11 cellular contexts compared by ENCODE assay signal in the genomic region with DNA sequence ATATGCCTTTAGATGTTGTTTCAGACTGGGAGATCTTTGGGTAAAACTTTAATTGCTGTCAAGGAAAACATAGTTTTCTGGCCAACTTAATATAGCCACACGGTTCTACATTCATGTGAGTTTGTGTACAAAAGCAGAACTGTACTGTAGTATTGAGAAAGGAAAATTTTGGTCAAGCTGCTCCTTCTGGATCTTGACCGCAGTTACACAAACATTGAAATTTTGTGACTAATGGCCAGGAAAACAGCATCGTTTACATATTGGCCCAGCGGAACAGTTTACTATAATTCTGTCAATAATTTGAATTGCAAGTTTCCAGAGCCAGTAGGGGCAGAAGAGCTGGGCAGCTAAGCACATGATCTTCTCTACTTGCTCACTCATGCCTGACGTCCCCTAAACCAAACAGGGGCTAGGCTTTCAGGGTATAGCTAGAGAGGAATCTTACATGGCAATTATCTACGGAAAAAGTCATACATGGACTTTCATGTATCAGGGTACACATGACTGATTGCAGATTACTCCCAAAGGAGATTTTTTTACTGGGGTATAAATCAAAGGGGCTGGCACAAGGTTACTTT. TPM values are rescaled to one million over a fixed set of nuclear protein-coding genes. Genes with fewer than 3 reads are reported as not detected.
DNase-seq lines count a peak whose midpoint lies in the region; ATAC-seq and TF ChIP-seq lines count a peak whose summit lies in the region.
"Had no signal": no experiment of that assay in that cellular context is flagged by ENCODE, and none has a peak within 500 bp of the region (broad histone marks: within the 10 kb centered on the region; RNA-seq: fewer than 3 reads in every experiment).

No MANE protein-coding gene starts in this region.

- no peak overlapping the region for H3K18ac ChIP-seq in neuronal stem cell (ENCODE audit: low read length)

- H4K8ac ChIP-seq in neuronal stem cell (ENCODE audit: low read depth, low read length): no peak overlapping the region

- no peak overlapping the region for H2AK5ac ChIP-seq in neuronal stem cell (ENCODE audit: low read depth, low read length)

- no peak overlapping the region for H2BK12ac ChIP-seq in neuronal stem cell (ENCODE audit: low read length)

- no peaks in the 10 kb centered on the region for H3K36me3 ChIP-seq in neuronal stem cell (replicated peaks in 1 of 2; ENCODE audit: control insufficient read depth in 2 of 2, insufficient read depth in 2 of 2, low read length in 2 of 2)

- no CpG with 5 or more reads among the region's 6 CpGs for WGBS in neuronal stem cell (ENCODE audit: extremely low coverage in 2 of 2, insufficient read length in 2 of 2, insufficient replicate concordance in 1 of 2), 2 donors

- H3K9ac ChIP-seq in neuronal stem cell (ENCODE audit: low read depth, low read length, poor library complexity): no peak overlapping the region

- ATAC-seq in HG02798 (IDR thresholded peaks at IDR 0.05; ENCODE audit: poor library complexity, unreplicated experiment): peak; percentile 56
- ATAC-seq in HG03175 (IDR thresholded peaks at IDR 0.05; ENCODE audit: unreplicated experiment): no peak
- ATAC-seq in HG02981 (IDR thresholded peaks at IDR 0.05; ENCODE audit: unreplicated experiment): no peak
- ATAC-seq in HG02970 (IDR thresholded peaks at IDR 0.05; ENCODE audit: low FRiP score, unreplicated experiment): no peak

- TF ChIP-seq CTCF in GM10248 (IDR thresholded peaks at IDR 0.05; ENCODE audit: control extremely low read depth, extremely low read depth, low read depth, missing control alignments) (no peak), cardiac fibroblast (IDR thresholded peaks at IDR 0.05; ENCODE audit: low read depth, low read length) (no peak)

- H3K4me3 ChIP-seq in cardiac fibroblast (replicated peaks in 1 of 2; ENCODE audit: low read depth in 2 of 2, low read length in 2 of 2) (no peak overlapping the region), neuronal stem cell (ENCODE audit: low read length in 2 of 2) (no peak overlapping the region)

- peak overlapping the region; percentile 47 for H2AFZ ChIP-seq in neuronal stem cell (ENCODE audit: low read length)

- peaks cover 5 to 8% of the 10 kb centered on the region in 2 donors for H3K4me1 ChIP-seq in neuronal stem cell (ENCODE audit: control insufficient read depth in 2 of 2, insufficient read depth in 1 of 2, low read depth in 1 of 2, low read length in 2 of 2)

- H3K27me3 ChIP-seq in neuronal stem cell (ENCODE audit: control insufficient read depth in 3 of 3, insufficient read depth in 3 of 3, low read depth in 1 of 3, low read length in 3 of 3): no peaks in the 10 kb centered on the region

- no peak overlapping the region for H2BK120ac ChIP-seq in neuronal stem cell (ENCODE audit: low read depth, low read length)

- no peaks in the 10 kb centered on the region for H3K79me1 ChIP-seq in neuronal stem cell (ENCODE audit: low read depth, low read length)

- H3K9me3 ChIP-seq in neuronal stem cell (replicated peaks in 1 of 2; ENCODE audit: control insufficient read depth in 2 of 2, insufficient read depth in 1 of 2, low read depth in 1 of 2, low read length in 2 of 2): no peaks in the 10 kb centered on the region

- H2BK15ac ChIP-seq in neuronal stem cell (ENCODE audit: low read length): no peak overlapping the region

- CTCF ChIA-PET in GM10248 (lab: Yijun Ruan, JAX): interaction anchor here (0.7 to 1.5 kb wide), 3 partner anchors 9 to 140 kb away, joined by 3 to 5 read pairs (median 4); no protein-coding TSS in a partner anchor

- no peak overlapping the region for H3K23ac ChIP-seq in neuronal stem cell (ENCODE audit: low read depth, low read length, poor library complexity)

- POLR2A ChIA-PET in GM10248 (lab: Yijun Ruan, JAX): no interaction called here

- DNase-seq in GM10248 (ENCODE audit: extremely low spot score) (peak; percentile 17), cardiac fibroblast (ENCODE audit: low read depth in 2 of 2) (peak; percentile 23 to 62), neuronal stem cell (ENCODE audit: low spot score) (no peak), hippocampal formation (lab: John Stamatoyannopoulos, UW) (no peak)
- DNase-seq: nucleus accumbens had no signal

- no peak overlapping the region for H3K4ac ChIP-seq in neuronal stem cell (ENCODE audit: low read length)

- no peak overlapping the region for H3K14ac ChIP-seq in neuronal stem cell (ENCODE audit: low read length)

- H2BK5ac ChIP-seq in neuronal stem cell (ENCODE audit: low read length): no peak overlapping the region

- H3K27ac ChIP-seq in neuronal stem cell (replicated peaks; ENCODE audit: low read length): no peak overlapping the region
- H3K27ac ChIP-seq: C4-2B, epithelial cell of prostate had no signal

- H3K4me2 ChIP-seq in neuronal stem cell (ENCODE audit: insufficient read depth, low read length, poor library complexity, severe bottlenecking): no peak overlapping the region

- no peak overlapping the region for H4K91ac ChIP-seq in neuronal stem cell (ENCODE audit: low read depth, low read length, poor library complexity)

RNA-seq across cellular contexts. Expression of a gene that starts 11.3 kb away (rescaled TPM):
- not detected for polyA plus RNA-seq in neuronal stem cell (2013, experiment 1 of 2)
- polyA plus RNA-seq in neuronal stem cell (2013, experiment 2 of 2): not detected

RNA-seq across cellular contexts. Expression of a gene that starts 31.0 kb away (rescaled TPM):
- polyA plus RNA-seq in neuronal stem cell (2013, experiment 1 of 2): not detected
- polyA plus RNA-seq in neuronal stem cell (2013, experiment 2 of 2): not detected

RNA-seq across cellular contexts. Expression of a gene that starts 40.7 kb away (rescaled TPM):
- polyA plus RNA-seq in neuronal stem cell (2013, experiment 1 of 2): not detected
- not detected for polyA plus RNA-seq in neuronal stem cell (2013, experiment 2 of 2)

RNA-seq across cellular contexts. Expression of a gene that starts 51.2 kb away (rescaled TPM):
- polyA plus RNA-seq in neuronal stem cell (2013, experiment 1 of 2): 7.3 TPM
- 6.9 TPM for polyA plus RNA-seq in neuronal stem cell (2013, experiment 2 of 2)

RNA-seq across cellular contexts. Expression of a gene that starts 51.4 kb away (rescaled TPM):
- 108 TPM for polyA plus RNA-seq in neuronal stem cell (2013, experiment 1 of 2)
- polyA plus RNA-seq in neuronal stem cell (2013, experiment 2 of 2): 110 TPM

Comparison
In these comparisons a context has a peak if more than half of its experiments do, and no peak if none do; other contexts are left out.
1. DNase-seq: peak in GM10248 (single experiment) and cardiac fibroblast (2 of 2); none in neuronal stem cell (single experiment) and hippocampal formation (0 of 2).